ENCODE assay signal across 18 cellular contexts in genomic region chr15:29890761-29891457, GRCh38.
"Had no signal": no experiment of that assay in that cellular context is flagged by ENCODE, and none has a peak within 500 bp of the region (broad histone marks: within the 10 kb centered on the region; RNA-seq: fewer than 3 reads in every experiment).

No MANE protein-coding gene starts in this region.

- DNase-seq: activated CD4-positive, alpha-beta T cell treated with anti-CD3 and anti-CD28 coated beads, Interleukin-2, amount 50 U/mL, for 48 hours; activated CD8-positive, alpha-beta memory T cell treated with anti-CD3 and anti-CD28 coated beads, Interleukin-2, amount 50 U/mL, for 48 hours; activated naive CD4-positive, alpha-beta T cell treated with Interleukin-2 at 50 U/mL for 16 hours; activated T-cell treated with anti-CD3 and anti-CD28 coated beads, Interleukin-2, amount 50 U/mL, for 4 hours; effector memory CD4-positive, alpha-beta T cell; left ventricle myocardium superior; mammary epithelial cell; midbrain; stimulated activated CD4-positive, alpha-beta T cell treated with anti-CD3 and anti-CD28 coated beads, Interleukin-1b, Interleukin-23, amount 100 ng/mL, for 48 hours; stimulated activated naive CD8-positive, alpha-beta T cell treated with anti-CD3 and anti-CD28 coated beads, Interleukin-15, amount 100 ng/mL, for 72 hours; T-helper 1 cell; transverse colon; uterus had no signal

- H3K4me3 Mint-ChIP-seq: activated T-cell treated with anti-CD3 and anti-CD28 coated beads, Interleukin-2, amount 50 U/mL, for 4 hours; natural killer cell treated with Interleukin-12 subunit alpha and Interleukin-12 subunit beta and Interleukin-15 and Interleukin-18, amount 100 ng/mL, for 72 hours; stimulated activated effector memory CD8-positive, alpha-beta T cell treated with anti-CD3 and anti-CD28 coated beads, Interleukin-12 subunit alpha, Interleukin-12 subunit beta, amount 100 ng/mL, for 72 hours; stimulated activated naive CD8-positive, alpha-beta T cell treated with anti-CD3 and anti-CD28 coated beads, Interleukin-15, amount 100 ng/mL, for 72 hours had no signal

- H3K36me3 Mint-ChIP-seq: natural killer cell treated with Interleukin-12 subunit alpha and Interleukin-12 subunit beta and Interleukin-15 and Interleukin-18, amount 100 ng/mL, for 72 hours; stimulated activated effector memory CD8-positive, alpha-beta T cell treated with anti-CD3 and anti-CD28 coated beads, Interleukin-12 subunit alpha, Interleukin-12 subunit beta, amount 100 ng/mL, for 72 hours had no signal

- H3K27ac Mint-ChIP-seq: natural killer cell treated with Interleukin-12 subunit alpha and Interleukin-12 subunit beta and Interleukin-15 and Interleukin-18, amount 100 ng/mL, for 72 hours; stimulated activated effector memory CD8-positive, alpha-beta T cell treated with anti-CD3 and anti-CD28 coated beads, Interleukin-12 subunit alpha, Interleukin-12 subunit beta, amount 100 ng/mL, for 72 hours; stimulated activated naive CD8-positive, alpha-beta T cell treated with anti-CD3 and anti-CD28 coated beads, Interleukin-15, amount 100 ng/mL, for 72 hours had no signal

- ATAC-seq: activated T-cell treated with anti-CD3 and anti-CD28 coated beads, Interleukin-2, amount 50 U/mL, for 4 hours; esophagus mucosa; left ventricle myocardium superior; natural killer cell treated with Interleukin-12 subunit alpha and Interleukin-12 subunit beta and Interleukin-15 and Interleukin-18, amount 100 ng/mL, for 72 hours; right lobe of liver; stimulated activated effector memory CD8-positive, alpha-beta T cell treated with anti-CD3 and anti-CD28 coated beads, Interleukin-12 subunit alpha, Interleukin-12 subunit beta, amount 100 ng/mL, for 72 hours; stimulated activated naive CD8-positive, alpha-beta T cell treated with anti-CD3 and anti-CD28 coated beads, Interleukin-15, amount 100 ng/mL, for 72 hours had no signal

- H3K27me3 ChIP-seq: right lobe of liver, transverse colon, uterus had no signal

- H3K4me1 ChIP-seq: right lobe of liver had no signal

- H3K4me1 Mint-ChIP-seq: stimulated activated effector memory CD8-positive, alpha-beta T cell treated with anti-CD3 and anti-CD28 coated beads, Interleukin-12 subunit alpha, Interleukin-12 subunit beta, amount 100 ng/mL, for 72 hours; stimulated activated naive CD8-positive, alpha-beta T cell treated with anti-CD3 and anti-CD28 coated beads, Interleukin-15, amount 100 ng/mL, for 72 hours had no signal

- H3K9me3 ChIP-seq: right lobe of liver, transverse colon, uterus had no signal

- H3K4me3 ChIP-seq: right lobe of liver, skin epidermis, transverse colon, uterus had no signal

- H3K27ac ChIP-seq: right lobe of liver, skin epidermis, transverse colon, uterus had no signal

- H3K36me3 ChIP-seq: right lobe of liver, transverse colon, uterus had no signal
